10 cellular contexts compared by ENCODE assay signal in the genomic region with DNA sequence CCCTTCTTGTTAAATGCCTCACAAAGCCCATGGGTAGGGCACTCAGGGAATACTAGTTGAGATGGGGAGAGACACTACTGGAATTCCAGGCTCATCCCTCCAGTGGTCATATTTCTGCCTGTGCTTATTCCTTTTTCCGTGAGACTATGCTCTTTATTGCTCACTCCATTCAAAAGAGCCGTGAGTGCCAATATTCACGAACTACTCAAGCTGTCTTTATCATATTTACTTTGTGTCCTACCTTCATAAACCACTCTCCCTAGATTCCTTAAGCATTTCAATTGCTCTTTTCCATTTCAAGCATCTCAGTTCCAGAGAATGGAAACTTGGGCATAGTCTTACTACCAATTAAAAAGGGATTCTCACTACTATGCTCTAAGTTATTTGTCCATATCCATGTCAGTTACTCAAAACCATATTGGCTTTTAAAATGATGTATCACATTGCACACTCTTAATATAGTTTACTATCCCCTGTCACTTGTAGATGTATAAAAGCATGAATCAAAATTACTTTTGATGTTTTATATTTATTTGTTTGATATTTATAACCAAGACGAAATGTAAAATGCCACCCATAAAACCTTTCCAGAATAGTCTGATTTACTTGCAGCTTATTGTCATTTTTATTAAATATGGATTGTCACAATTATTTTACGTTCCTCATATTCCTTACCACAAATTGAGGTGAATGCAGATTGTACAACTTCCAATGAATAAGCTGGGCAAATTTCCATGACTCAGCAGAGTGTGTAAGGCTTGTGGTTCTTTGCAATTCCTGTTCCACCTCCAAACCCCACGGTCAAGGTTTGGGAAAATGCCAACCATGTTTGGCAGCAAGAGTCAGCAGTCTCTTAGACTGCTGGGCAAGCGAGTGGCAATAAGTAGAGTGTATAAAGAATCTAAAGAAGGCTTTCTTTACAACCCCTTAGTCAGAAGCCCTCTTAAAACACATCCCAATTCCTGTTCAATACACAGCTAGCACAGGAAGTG. TPM values are rescaled to one million over a fixed set of nuclear protein-coding genes. Genes with fewer than 3 reads are reported as not detected.
DNase-seq lines count a peak whose midpoint lies in the region; ATAC-seq and TF ChIP-seq lines count a peak whose summit lies in the region.
"Had no signal": no experiment of that assay in that cellular context is flagged by ENCODE, and none has a peak within 500 bp of the region (broad histone marks: within the 10 kb centered on the region; RNA-seq: fewer than 3 reads in every experiment).

No MANE protein-coding gene starts in this region.

- no peaks in the 10 kb centered on the region for H3K9me3 Mint-ChIP-seq in T-helper 2 cell treated with Interferon-gamma antibody and Interleukin-4, amounts not matched to agents 5 μg/mL and 100 μg/mL, for 36 hours

- H2BK120ac ChIP-seq in IMR-90 (ENCODE audit: low read depth, low read length) (no peak overlapping the region), trophoblast cell (ENCODE audit: insufficient read depth, low read length, poor library complexity) (no peak overlapping the region)

- no peaks in the 10 kb centered on the region for H4K20me1 ChIP-seq in IMR-90 (ENCODE audit: insufficient read depth, low read length)

- CTCF ChIA-PET in AG04450 (lab: Charles Lee): interaction anchor here (0.6 to 1.4 kb wide), 2 partner anchors 37 to 197 kb away, joined by 4 read pairs; no protein-coding TSS in a partner anchor
- CTCF ChIA-PET in IMR-90 (lab: Yijun Ruan, JAX): no interaction called here

- TF ChIP-seq CTCF in AG04450 (IDR thresholded peaks at IDR 0.05; ENCODE audit: low read depth, low read length): no peak
- no peak for TF ChIP-seq CTCF in IMR-90 (conservative IDR thresholded peaks at IDR 0.05; ENCODE audit: low read depth, low read length)
- TF ChIP-seq CTCF in astrocyte of the spinal cord (IDR thresholded peaks at IDR 0.05; ENCODE audit: low read depth, low read length): no peak

- ATAC-seq in IMR-90 (ENCODE audit: low read depth) (peak; percentile 54), GM21447 (IDR thresholded peaks at IDR 0.05; ENCODE audit: unreplicated experiment) (no peak)

- H3K14ac ChIP-seq in IMR-90 (replicated peaks; ENCODE audit: low read depth, low read length) (no peak overlapping the region), trophoblast cell (ENCODE audit: low read length) (no peak overlapping the region)

- no peaks in the 10 kb centered on the region for H3K27me3 Mint-ChIP-seq in T-helper 2 cell treated with Interferon-gamma antibody and Interleukin-4, amounts not matched to agents 5 μg/mL and 100 μg/mL, for 36 hours (ENCODE audit: low read depth)

- H2BK15ac ChIP-seq in IMR-90 (ENCODE audit: low read depth, low read length): no peak overlapping the region

- H2BK5ac ChIP-seq in IMR-90 (ENCODE audit: low read depth, low read length, poor library complexity, severe bottlenecking) (no peak overlapping the region), trophoblast cell (ENCODE audit: low read depth, low read length, poor library complexity) (no peak overlapping the region)

- H2BK12ac ChIP-seq in trophoblast cell (ENCODE audit: low read length): no peak overlapping the region

- H4K91ac ChIP-seq in IMR-90 (ENCODE audit: insufficient read depth, low read depth, low read length) (no peak overlapping the region), trophoblast cell (ENCODE audit: low read depth, low read length) (no peak overlapping the region)

- H3K27ac ChIP-seq in AG04450 (ENCODE audit: low read depth, low read length) (no peak overlapping the region), IMR-90 (ENCODE audit: insufficient read depth, low read length) (no peak overlapping the region), trophoblast cell (ENCODE audit: low read depth, low read length) (no peak overlapping the region)
- H3K27ac ChIP-seq: ascending aorta had no signal

- H3K4ac ChIP-seq in IMR-90 (ENCODE audit: low read depth, low read length) (no peak overlapping the region), trophoblast cell (ENCODE audit: low read depth, low read length) (no peak overlapping the region)

- DNase-seq in AG04450 (ENCODE audit: low read depth, low spot score): peak; percentile 52
- peak; percentile 85 for DNase-seq in IMR-90
- DNase-seq in astrocyte of the spinal cord (ENCODE audit: low read depth, low spot score): peak; percentile 91
- peak; percentile 31 for DNase-seq in kidney glomerular epithelial cell (lab: John Stamatoyannopoulos, UW)
- no peak for DNase-seq in trophoblast cell
- DNase-seq in NOMO-1 treated with dmso at 0.1 percent for 144 hours (lab: John Stamatoyannopoulos, UW; ENCODE audit: unreplicated experiment): no peak
- DNase-seq in T-helper 2 cell treated with Interferon-gamma antibody and Interleukin-4, amounts not matched to agents 5 μg/mL and 100 μg/mL, for 36 hours (ENCODE audit: low spot score): no peak
- DNase-seq: DND-41 had no signal

- no peak overlapping the region for H2AFZ ChIP-seq in IMR-90 (replicated peaks; ENCODE audit: low read length, poor library complexity)
- no peak overlapping the region for H2AFZ ChIP-seq in trophoblast cell (ENCODE audit: insufficient read depth, low read length, poor library complexity)

- no peak for TF ChIP-seq RAD21 in IMR-90 (IDR thresholded peaks at IDR 0.05; ENCODE audit: low read length)

- BruUV-seq in IMR-90 (replicated peaks; lab: Mats Ljungman, UMichigan): no TSS peak

- H3K9me3 ChIP-seq in AG04450 (ENCODE audit: control insufficient read depth, insufficient read depth, low read length): no peaks in the 10 kb centered on the region
- no peaks in the 10 kb centered on the region for H3K9me3 ChIP-seq in IMR-90 (ENCODE audit: control insufficient read depth, insufficient read depth, low read length)
- no peaks in the 10 kb centered on the region for H3K9me3 ChIP-seq in trophoblast cell (ENCODE audit: insufficient read depth, low read depth, low read length)
- H3K9me3 ChIP-seq: ascending aorta had no signal

- no peak overlapping the region for H4K12ac ChIP-seq in trophoblast cell (ENCODE audit: low read depth, low read length)

- H3K23ac ChIP-seq in IMR-90 (ENCODE audit: low read depth, low read length) (no peak overlapping the region), trophoblast cell (ENCODE audit: low read length) (no peak overlapping the region)

- peak overlapping the region; percentile 14 for H3K4me2 ChIP-seq in IMR-90 (ENCODE audit: low read depth, low read length)
- H3K4me2 ChIP-seq in trophoblast cell (ENCODE audit: low read length): no peak overlapping the region

- 38% methylated on average over 2 of the region's 7 CpGs; no CpG with 5 or more reads in 1 of the 2 experiments for WGBS in IMR-90 (ENCODE audit: extremely low coverage in 2 of 2, insufficient read length in 1 of 2), 2 experiments
- no CpG with 5 or more reads among the region's 7 CpGs for WGBS in trophoblast cell (ENCODE audit: extremely low coverage, insufficient coverage, insufficient read length)

- H3K79me1 ChIP-seq in IMR-90 (ENCODE audit: low read depth in 1 of 2, low read length in 2 of 2): no peaks in the 10 kb centered on the region
- no peaks in the 10 kb centered on the region for H3K79me1 ChIP-seq in trophoblast cell (ENCODE audit: low read length)

- POLR2A ChIA-PET in AG04450 (lab: Yijun Ruan, JAX): no interaction called here
- POLR2A ChIA-PET in IMR-90 (lab: Charles Lee; ENCODE audit: unreplicated experiment): no interaction called here

- dilution Hi-C loops in IMR-90 (cut with HindIII; ENCODE audit: low sequenced_read_pairs, unreplicated experiment): no loop called here

- no peak overlapping the region for H2AK5ac ChIP-seq in IMR-90 (ENCODE audit: low read depth, low read length)
- H2AK5ac ChIP-seq in trophoblast cell (ENCODE audit: low read length): no peak overlapping the region

- in situ Hi-C loops in IMR-90 (cut with MboI; ENCODE audit: low sequenced_read_pairs): no loop called here
- in situ Hi-C loops in astrocyte of the spinal cord (cut with HindIII; ENCODE audit: low sequenced_read_pairs): no loop called here

- H3K27me3 ChIP-seq in AG04450 (ENCODE audit: control insufficient read depth, insufficient read depth, low read length) (no peaks in the 10 kb centered on the region), IMR-90 (ENCODE audit: control insufficient read depth, insufficient read depth, low read length) (no peaks in the 10 kb centered on the region; the same call in 1 of the 2 replicates), trophoblast cell (ENCODE audit: insufficient read depth, low read length) (no peaks in the 10 kb centered on the region)
- H3K27me3 ChIP-seq: ascending aorta had no signal

- no peak overlapping the region for H4K5ac ChIP-seq in IMR-90 (ENCODE audit: low read depth, low read length)

- H3K4me3 Mint-ChIP-seq in T-helper 2 cell treated with Interferon-gamma antibody and Interleukin-4, amounts not matched to agents 5 μg/mL and 100 μg/mL, for 36 hours: no peak overlapping the region

- no peak overlapping the region for H3K4me3 ChIP-seq in AG04450 (ENCODE audit: low read depth, low read length)
- H3K4me3 ChIP-seq in IMR-90 (ENCODE audit: insufficient read depth, low read depth, low read length): no peak overlapping the region
- no peak overlapping the region for H3K4me3 ChIP-seq in astrocyte of the spinal cord (ENCODE audit: low read depth, low read length)
- no peak overlapping the region for H3K4me3 ChIP-seq in trophoblast cell (ENCODE audit: low read depth, low read length)
- H3K4me3 ChIP-seq: ascending aorta had no signal

- H3K4me1 ChIP-seq in IMR-90 (ENCODE audit: control insufficient read depth, insufficient read depth, low read length): no peaks in the 10 kb centered on the region
- H3K4me1 ChIP-seq in trophoblast cell (ENCODE audit: control insufficient read depth in 1 of 2, insufficient read depth in 2 of 2, low read length in 2 of 2): no peaks in the 10 kb centered on the region

- intact Hi-C loops in IMR-90 (cut with micrococcal nuclease): no loop called here

- no peak overlapping the region for H2AK9ac ChIP-seq in IMR-90 (replicated peaks; ENCODE audit: low read depth, low read length, poor library complexity)

- H3K9ac ChIP-seq in IMR-90 (ENCODE audit: low read depth, low read length): no peak overlapping the region
- H3K9ac ChIP-seq in trophoblast cell (ENCODE audit: low read length): no peak overlapping the region

- H2BK20ac ChIP-seq in IMR-90 (ENCODE audit: low read depth, low read length): no peak overlapping the region

- no peak overlapping the region for H3K56ac ChIP-seq in IMR-90 (ENCODE audit: extremely low read depth, insufficient read depth, low read length)

- peaks cover 5% of the 10 kb centered on the region for H3K36me3 Mint-ChIP-seq in T-helper 2 cell treated with Interferon-gamma antibody and Interleukin-4, amounts not matched to agents 5 μg/mL and 100 μg/mL, for 36 hours (ENCODE audit: low read depth)

- no peaks in the 10 kb centered on the region for H3K79me2 ChIP-seq in trophoblast cell (ENCODE audit: control insufficient read depth, insufficient read depth, low read length, poor library complexity)

- no peak overlapping the region for H3K27ac Mint-ChIP-seq in T-helper 2 cell treated with Interferon-gamma antibody and Interleukin-4, amounts not matched to agents 5 μg/mL and 100 μg/mL, for 36 hours

- H3K18ac ChIP-seq in IMR-90 (ENCODE audit: low read depth, low read length) (no peak overlapping the region), trophoblast cell (ENCODE audit: low read length) (no peak overlapping the region)

- no peaks in the 10 kb centered on the region for H3K36me3 ChIP-seq in IMR-90 (ENCODE audit: control insufficient read depth, insufficient read depth, low read length)
- no peaks in the 10 kb centered on the region for H3K36me3 ChIP-seq in trophoblast cell (ENCODE audit: control insufficient read depth in 1 of 2, insufficient read depth in 2 of 2, low read length in 2 of 2)
- H3K36me3 ChIP-seq: ascending aorta had no signal

- H4K8ac ChIP-seq in IMR-90 (ENCODE audit: low read depth in 2 of 2, low read length in 2 of 2) (no peak overlapping the region), trophoblast cell (ENCODE audit: low read depth, low read length) (no peak overlapping the region)

- no peaks in the 10 kb centered on the region for H3K4me1 Mint-ChIP-seq in T-helper 2 cell treated with Interferon-gamma antibody and Interleukin-4, amounts not matched to agents 5 μg/mL and 100 μg/mL, for 36 hours (ENCODE audit: low read depth)

- TF ChIP-seq POLR2A in IMR-90 (IDR thresholded peaks at IDR 0.05; ENCODE audit: low read depth, low read length): no peak

- no peaks in the 10 kb centered on the region; the same call in 1 of the 2 replicates for H3K9me1 ChIP-seq in IMR-90 (ENCODE audit: insufficient read depth, low read length)

RNA-seq across cellular contexts. Expression of a gene that starts 24.4 kb away (rescaled TPM):
- polyA plus RNA-seq in AG04450 (2011; rRNA removed) (15.5 and 16.8 TPM in 2 replicates), IMR-90 (2012; rRNA removed) (5.9 and 6.3 TPM in 2 replicates)
- 8.6 and 9.9 TPM in 2 replicates for polyA minus RNA-seq in AG04450 (2011; rRNA and poly(A)+ RNA removed)
- 11.1 and 11.8 TPM in 2 replicates for total RNA-seq in IMR-90 (2012; rRNA removed)
- 2.1 and 3.4 TPM in 2 replicates for polyA plus RNA-seq in IMR-90 (2012; cell fraction: cytosol; rRNA removed)
- 0.50 and 3.6 TPM in 2 replicates for polyA plus RNA-seq in IMR-90 (2012; cell fraction: nucleus; rRNA removed; ENCODE audit: low replicate concordance)
- 4.4 and 5.1 TPM in 2 replicates for polyA plus RNA-seq in trophoblast cell (2013)

Comparison
In these comparisons a context has a peak if more than half of its experiments do, and no peak if none do; other contexts are left out.
1. DNase-seq: peak in AG04450 (single experiment), IMR-90 (single experiment), astrocyte of the spinal cord (single experiment) and kidney glomerular epithelial cell (single experiment); none in trophoblast cell (0 of 2), NOMO-1 treated with dmso at 0.1 percent for 144 hours (single experiment) and T-helper 2 cell treated with Interferon-gamma antibody and Interleukin-4, amounts not matched to agents 5 μg/mL and 100 μg/mL, for 36 hours (single experiment).